In genomic region chr11:75399344-75400109, GRCh38 we compare ENCODE assay signal across 1 cellular context.
TF ChIP-seq lines count a peak whose summit lies in the region.

RPS3 (plus strand) TSS chr11:75399518; CDS start chr11:75399548, 30 bp downstream.

TF ChIP-seq in GM12878, 131 proteins besides CTCF, POLR2A, EP300 and RAD21 (continued from another document and continues in another):
- TF ChIP-seq ATF2 (IDR thresholded peaks at IDR 0.05; ENCODE audit: low read length) = no peak; the same call in 1 of the 2 replicates
- TF ChIP-seq HDAC2 (IDR thresholded peaks at IDR 0.05) = no peak
- TF ChIP-seq MYC (IDR thresholded peaks at IDR 0.05; ENCODE audit: insufficient read depth, insufficient read length, insufficient replicate concordance, low read length, severe bottlenecking) = peak; percentile 98
- peak; percentile 49 for TF ChIP-seq PKNOX1 (IDR thresholded peaks at IDR 0.05)
- no peak; the same call in 1 of the 2 replicates for TF ChIP-seq TBL1XR1 (IDR thresholded peaks at IDR 0.05; ENCODE audit: low read depth, low read length)
- TF ChIP-seq MAX (IDR thresholded peaks at IDR 0.05; ENCODE audit: low read depth, low read length) = peak; percentile 87; the same call in 1 of the 2 replicates
- peak; percentile 56; the same call in 1 of the 2 replicates for TF ChIP-seq IRF3 (IDR thresholded peaks at IDR 0.05)
- no peak for TF ChIP-seq FOXK2 (IDR thresholded peaks at IDR 0.05)
- peak; percentile 95 for TF ChIP-seq YY1 (IDR thresholded peaks at IDR 0.05; ENCODE audit: low read depth, low read length)
- TF ChIP-seq HCFC1 (IDR thresholded peaks at IDR 0.05; ENCODE audit: low read length) = peak; percentile 96
- TF ChIP-seq BCL11A (IDR thresholded peaks at IDR 0.05; ENCODE audit: low read depth, low read length) = 0 out of 2 replicates have a peak, but pooled peaks have one; percentile 19
- TF ChIP-seq SPI1 (IDR thresholded peaks at IDR 0.05; ENCODE audit: borderline replicate concordance, insufficient read depth, low read depth, low read length) = peak; percentile 85
- peak; percentile 23; the same call in 1 of the 2 replicates for TF ChIP-seq NRF1 (conservative IDR thresholded peaks at IDR 0.05; ENCODE audit: low read depth, low read length)
- TF ChIP-seq USF1 (IDR thresholded peaks at IDR 0.05; ENCODE audit: borderline replicate concordance, extremely low read length, insufficient read depth, low read depth, low read length) = no peak
- 0 out of 2 replicates have a peak, but pooled peaks have one; percentile 43 for TF ChIP-seq RCOR1 (conservative IDR thresholded peaks at IDR 0.05; ENCODE audit: low read depth, low read length)
- TF ChIP-seq KLF5 (IDR thresholded peaks at IDR 0.05; ENCODE audit: partially characterized antibody) = peak; percentile 74
- TF ChIP-seq BMI1 (IDR thresholded peaks at IDR 0.05; ENCODE audit: borderline replicate concordance) = no peak
- TF ChIP-seq IKZF2 (IDR thresholded peaks at IDR 0.05) = peak; percentile 23 to 38; a peak in 2 of 4 replicates
- peak; percentile 95 for TF ChIP-seq POU2F2 (IDR thresholded peaks at IDR 0.05; ENCODE audit: borderline replicate concordance, low read depth, low read length)
- TF ChIP-seq MEF2B (IDR thresholded peaks at IDR 0.05; ENCODE audit: partially characterized antibody, poor library complexity, severe bottlenecking) = peak; percentile 81
- no peak for TF ChIP-seq IRF4 (IDR thresholded peaks at IDR 0.05; ENCODE audit: low read depth, low read length)
- TF ChIP-seq BACH1 (IDR thresholded peaks at IDR 0.05; ENCODE audit: borderline replicate concordance) = peak; percentile 87
- TF ChIP-seq HDAC6 (IDR thresholded peaks at IDR 0.05; ENCODE audit: unreplicated experiment) = peak; percentile 85
- peak; percentile 97; the same call in 1 of the 2 replicates for TF ChIP-seq RB1 (IDR thresholded peaks at IDR 0.05; ENCODE audit: borderline replicate concordance)
- no peak for TF ChIP-seq EED (IDR thresholded peaks at IDR 0.05; ENCODE audit: low read depth)
- no peak for TF ChIP-seq ZNF384 (IDR thresholded peaks at IDR 0.05; ENCODE audit: borderline replicate concordance, low read depth, low read length)
- peak; percentile 79 for TF ChIP-seq ZNF687 (IDR thresholded peaks at IDR 0.05)
- no peak for TF ChIP-seq BCL3 (IDR thresholded peaks at IDR 0.05; ENCODE audit: borderline replicate concordance, insufficient read depth, low read depth, low read length, poor library complexity, severe bottlenecking)
- TF ChIP-seq TCF3 (IDR thresholded peaks at IDR 0.05; ENCODE audit: borderline replicate concordance, insufficient read depth, low read depth, low read length) = peak; percentile 63; the same call in 1 of the 2 replicates
- no peak for TF ChIP-seq JUND (IDR thresholded peaks at IDR 0.05; ENCODE audit: low read depth, low read length)
- no peak for TF ChIP-seq JUNB (IDR thresholded peaks at IDR 0.05)
- TF ChIP-seq NR2C1 (IDR thresholded peaks at IDR 0.05) = peak; percentile 84
- TF ChIP-seq ESRRA (IDR thresholded peaks at IDR 0.05; ENCODE audit: low read length) = peak; percentile 57; the same call in 1 of the 2 replicates
- TF ChIP-seq CBX5 (IDR thresholded peaks at IDR 0.05; ENCODE audit: low read depth) = no peak
- TF ChIP-seq NR2C2 (IDR thresholded peaks at IDR 0.05; ENCODE audit: borderline replicate concordance, control insufficient read depth, insufficient read length, low read depth) = no peak
- TF ChIP-seq ZNF622 (IDR thresholded peaks at IDR 0.05) = no peak
- no peak for TF ChIP-seq CBX3 (IDR thresholded peaks at IDR 0.05; ENCODE audit: borderline replicate concordance, low read depth)
- TF ChIP-seq ZNF217 (IDR thresholded peaks at IDR 0.05) = no peak
- no peak for TF ChIP-seq PRDM15 (CRISPR knock-in tag; IDR thresholded peaks at IDR 0.05)
- peak; percentile 98 for TF ChIP-seq CREB1 (IDR thresholded peaks at IDR 0.05; ENCODE audit: low read depth)
- no peak for TF ChIP-seq CEBPB (IDR thresholded peaks at IDR 0.05; ENCODE audit: borderline replicate concordance in 1 of 2, low read depth in 2 of 2, low read length in 2 of 2)
- TF ChIP-seq ZZZ3 (IDR thresholded peaks at IDR 0.05; ENCODE audit: control insufficient read depth, insufficient read length, low read depth) = peak; percentile 48
- no peak for TF ChIP-seq KDM1A (IDR thresholded peaks at IDR 0.05; ENCODE audit: borderline replicate concordance)
- no peak for TF ChIP-seq NFYA (IDR thresholded peaks at IDR 0.05; ENCODE audit: borderline replicate concordance, low read depth, low read length)
- TF ChIP-seq GATAD2B (conservative IDR thresholded peaks at IDR 0.05; ENCODE audit: low read depth) = peak; percentile 90
- no peak for TF ChIP-seq CHD1 (IDR thresholded peaks at IDR 0.05; ENCODE audit: low read depth, low read length)
- TF ChIP-seq MTA3 (IDR thresholded peaks at IDR 0.05; ENCODE audit: borderline replicate concordance, low read length) = no peak
- peak; percentile 98 for TF ChIP-seq CREM (IDR thresholded peaks at IDR 0.05; ENCODE audit: low read depth)
- TF ChIP-seq BCLAF1 (IDR thresholded peaks at IDR 0.05) = no peak
